Comparison of ENCODE assay signal across 12 cellular contexts in genomic region chr22:24108073-24108472, GRCh38.
DNase-seq lines count a peak whose midpoint lies in the region; ATAC-seq and TF ChIP-seq lines count a peak whose summit lies in the region.
"Had no signal": no experiment of that assay in that cellular context is flagged by ENCODE, and none has a peak within 500 bp of the region (broad histone marks: within the 10 kb centered on the region; RNA-seq: fewer than 3 reads in every experiment).

No MANE protein-coding gene starts in this region.

- H3K27ac ChIP-seq in heart left ventricle (peak overlapping the region in 11 of 12 donors; percentile 3 to 68 (median 46)), angular gyrus (ENCODE audit: low read depth, low read length) (peak overlapping the region; percentile 64), tibial artery (peak overlapping the region; percentile 79 to 85)

- ATAC-seq in heart left ventricle (no peak), Right ventricle myocardium inferior (no peak), GM18519 (IDR thresholded peaks at IDR 0.05; ENCODE audit: low FRiP score, unreplicated experiment) (no peak)

- no peak overlapping the region for H3K4me3 ChIP-seq in heart left ventricle
- H3K4me3 ChIP-seq in tibial artery = no peak overlapping the region

- TF ChIP-seq CTCF in heart left ventricle (IDR thresholded peaks at IDR 0.05) = peak in 1 of 12 donors; percentile 4
- TF ChIP-seq CTCF in tibial artery (IDR thresholded peaks at IDR 0.05) = no peak

- DNase-seq in heart left ventricle (peak in 1 of 5 donors; percentile 19), Right ventricle myocardium inferior (ENCODE audit: missing footprints) (no peak), iPS-NIHi11 (ENCODE audit: low spot score) (peak; percentile 63), tibial artery (no peak), NCI-H345 (lab: John Stamatoyannopoulos, UW) (no peak), SKM-1 (lab: John Stamatoyannopoulos, UW; ENCODE audit: unreplicated experiment) (no peak)
- DNase-seq: DMS53, NCI-H1930, NCI-H774, SIG-M5 had no signal

- H3K9me3 ChIP-seq in heart left ventricle (peaks cover 0 to 6% (median 0%) of the 10 kb centered on the region in 12 donors), tibial artery (no peaks in the 10 kb centered on the region)

- H3K4me1 ChIP-seq in heart left ventricle (peaks cover 0 to 40% (median 23%) of the 10 kb centered on the region in 12 donors), tibial artery (peaks cover 0 to 48% (median 35%) of the 10 kb centered on the region in 4 donors)

- TF ChIP-seq POLR2A in heart left ventricle (IDR thresholded peaks at IDR 0.05) = no peak

- intact Hi-C loops in heart left ventricle (cut with DNase I) (loop anchor here in 8 of 10 donors (5.0 to 10.0 kb wide), 7 partner anchors 34 to 139 kb away; partner anchors contain the start of gene GGT5 (in 2 of the 8)), Right ventricle myocardium inferior (cut with DNase I) (loop anchor here (5.0 to 10.0 kb wide), 2 partner anchors 49 to 103 kb away; partner anchors contain the start of gene GSTT4), tibial artery (cut with DNase I; ENCODE audit: low total_unique reads) (loop anchor here (5.0 kb wide), 1 partner anchor 64 kb away; no protein-coding TSS in a partner anchor)

- WGBS in heart left ventricle, 4 donors = 67 to 85% (median 78%) methylated on average over 3 of the region's 3 CpGs

- H3K36me3 ChIP-seq in heart left ventricle = peaks cover 0 to 22% (median 11%) of the 10 kb centered on the region in 9 donors
- H3K36me3 ChIP-seq in tibial artery = peaks cover 0 to 16% (median 11%) of the 10 kb centered on the region in 3 donors

- H3K27me3 ChIP-seq in heart left ventricle (no peaks in the 10 kb centered on the region), tibial artery (no peaks in the 10 kb centered on the region)
